Comparison of ENCODE assay signal across 1 cellular context in genomic region chr9:92809631-92810326, GRCh38.
TF ChIP-seq lines count a peak whose summit lies in the region.

No MANE protein-coding gene starts in this region.

TF ChIP-seq in H1, 55 proteins besides CTCF, POLR2A, EP300 and RAD21:
- TF ChIP-seq KDM4A (IDR thresholded peaks at IDR 0.05; ENCODE audit: low read depth, low read length, severe bottlenecking) (peak; percentile 51), CTBP2 (IDR thresholded peaks at IDR 0.05; ENCODE audit: borderline replicate concordance, insufficient read depth, insufficient read length, low read length) (peak; percentile 9), SUZ12 (IDR thresholded peaks at IDR 0.05; ENCODE audit: low read length) (peak; percentile 64; the same call in 1 of the 2 replicates), EZH2 (IDR thresholded peaks at IDR 0.05; ENCODE audit: low read depth, low read length, severe bottlenecking) (peak; percentile 56)
